Comparison of ENCODE assay signal across 9 cellular contexts in genomic region chr14:93007225-93007997, GRCh38.
DNase-seq lines count a peak whose midpoint lies in the region; TF ChIP-seq lines count a peak whose summit lies in the region.
"Had no signal": no experiment of that assay in that cellular context is flagged by ENCODE, and none has a peak within 500 bp of the region (broad histone marks: within the 10 kb centered on the region; RNA-seq: fewer than 3 reads in every experiment).

No MANE protein-coding gene starts in this region.

- peaks cover 28% of the 10 kb centered on the region for H3K4me1 Mint-ChIP-seq in MCF 10A (ENCODE audit: insufficient read depth, unreplicated experiment)

- H3K27me3 Mint-ChIP-seq in MCF 10A (ENCODE audit: insufficient read depth, unreplicated experiment), result no peaks in the 10 kb centered on the region
- H3K27me3 Mint-ChIP-seq: activated naive CD8-positive, alpha-beta T cell treated with anti-CD3 and anti-CD28 coated beads, Interleukin-2, amount 50 U/mL, for 24 hours had no signal

- no peak overlapping the region for H3K4me3 ChIP-seq in breast epithelium
- H3K4me3 ChIP-seq in kidney epithelial cell (ENCODE audit: low read depth, low read length), result no peak overlapping the region
- no peak overlapping the region for H3K4me3 ChIP-seq in vagina

- H3K27me3 ChIP-seq in breast epithelium, result no peaks in the 10 kb centered on the region
- H3K27me3 ChIP-seq in kidney epithelial cell (ENCODE audit: control insufficient read depth, insufficient read depth, low read length), result no peaks in the 10 kb centered on the region
- H3K27me3 ChIP-seq in vagina, result no peaks in the 10 kb centered on the region

- peak; percentile 79 for DNase-seq in MCF 10A (ENCODE audit: unreplicated experiment)
- no peak for DNase-seq in breast epithelium (ENCODE audit: low spot score in 2 of 2)
- peak; percentile 67 for DNase-seq in kidney epithelial cell (ENCODE audit: low read depth)
- no peak for DNase-seq in vagina (ENCODE audit: extremely low spot score in 2 of 2)
- no peak for DNase-seq in HT-29 (ENCODE audit: low spot score)
- no peak for DNase-seq in mesenteric fat pad (ENCODE audit: low spot score)
- DNase-seq in effector CD4-positive, alpha-beta T cell, result no peak
- DNase-seq: activated naive CD8-positive, alpha-beta T cell treated with anti-CD3 and anti-CD28 coated beads, Interleukin-2, amount 50 U/mL, for 24 hours had no signal

- H3K27ac ChIP-seq in breast epithelium, result peak overlapping the region in 1 of 2 donors; percentile 41
- H3K27ac ChIP-seq in angular gyrus (ENCODE audit: low read depth, low read length), result peak overlapping the region; percentile 70
- H3K27ac ChIP-seq in vagina, result peak overlapping the region; percentile 70

- TF ChIP-seq CTCF in MCF 10A (IDR thresholded peaks at IDR 0.05; ENCODE audit: unreplicated experiment) (no peak), breast epithelium (IDR thresholded peaks at IDR 0.05) (no peak), kidney epithelial cell (IDR thresholded peaks at IDR 0.05; ENCODE audit: insufficient read depth, low read length, poor library complexity, severe bottlenecking) (no peak), vagina (IDR thresholded peaks at IDR 0.05) (no peak)

- H3K4me3 Mint-ChIP-seq in MCF 10A (ENCODE audit: unreplicated experiment), result no peak overlapping the region
- H3K4me3 Mint-ChIP-seq: activated naive CD8-positive, alpha-beta T cell treated with anti-CD3 and anti-CD28 coated beads, Interleukin-2, amount 50 U/mL, for 24 hours had no signal

- BruUV-seq in MCF 10A (replicated peaks; lab: Mats Ljungman, UMichigan), result no TSS peak

- TF ChIP-seq POLR2A in breast epithelium (IDR thresholded peaks at IDR 0.05), result no peak
- no peak for TF ChIP-seq POLR2A in vagina (IDR thresholded peaks at IDR 0.05)

- no peak overlapping the region for H3K27ac Mint-ChIP-seq in MCF 10A (ENCODE audit: low read depth, unreplicated experiment)

- H3K4me1 ChIP-seq in breast epithelium (peaks cover 9 to 13% of the 10 kb centered on the region in 2 donors), vagina (peaks cover 94% of the 10 kb centered on the region)

- H3K9me3 Mint-ChIP-seq in MCF 10A (ENCODE audit: unreplicated experiment), result no peaks in the 10 kb centered on the region
- H3K9me3 Mint-ChIP-seq: activated naive CD8-positive, alpha-beta T cell treated with anti-CD3 and anti-CD28 coated beads, Interleukin-2, amount 50 U/mL, for 24 hours had no signal

- POLR2A ChIA-PET in MCF 10A (lab: Yijun Ruan, JAX), result interaction anchor here (1.1 to 1.3 kb wide), 2 partner anchors 24 to 30 kb away, joined by 3 read pairs; no protein-coding TSS in a partner anchor

- intact Hi-C loops in MCF 10A (cut with micrococcal nuclease), result no loop called here
- intact Hi-C loops in breast epithelium (cut with DNase I; ENCODE audit: low total_unique reads), result no loop called here
- intact Hi-C loops in vagina (cut with DNase I), result no loop called here

- no peaks in the 10 kb centered on the region for H3K9me3 ChIP-seq in breast epithelium
- no peaks in the 10 kb centered on the region for H3K9me3 ChIP-seq in vagina

- CTCF ChIA-PET in MCF 10A (lab: Yijun Ruan, JAX), result interaction anchor here (0.6 to 1.5 kb wide), 3 partner anchors 10 to 56 kb away, joined by 3 read pairs; no protein-coding TSS in a partner anchor

- H3K36me3 ChIP-seq in breast epithelium, result no peaks in the 10 kb centered on the region
- H3K36me3 ChIP-seq in kidney epithelial cell (ENCODE audit: control insufficient read depth, insufficient read depth, low read length), result no peaks in the 10 kb centered on the region
- H3K36me3 ChIP-seq in vagina, result no peaks in the 10 kb centered on the region

- H3K36me3 Mint-ChIP-seq in MCF 10A (ENCODE audit: insufficient read depth, unreplicated experiment), result peaks cover 10% of the 10 kb centered on the region

Comparison
In these comparisons a context has a peak if more than half of its experiments do, and no peak if none do; other contexts are left out.
1. DNase-seq: peak in MCF 10A (single experiment) and kidney epithelial cell (single experiment); none in breast epithelium (0 of 2), vagina (0 of 2), HT-29 (single experiment), mesenteric fat pad (single experiment) and effector CD4-positive, alpha-beta T cell (single experiment).